ENCODE assay signal across 1 cellular context in the genomic region with DNA sequence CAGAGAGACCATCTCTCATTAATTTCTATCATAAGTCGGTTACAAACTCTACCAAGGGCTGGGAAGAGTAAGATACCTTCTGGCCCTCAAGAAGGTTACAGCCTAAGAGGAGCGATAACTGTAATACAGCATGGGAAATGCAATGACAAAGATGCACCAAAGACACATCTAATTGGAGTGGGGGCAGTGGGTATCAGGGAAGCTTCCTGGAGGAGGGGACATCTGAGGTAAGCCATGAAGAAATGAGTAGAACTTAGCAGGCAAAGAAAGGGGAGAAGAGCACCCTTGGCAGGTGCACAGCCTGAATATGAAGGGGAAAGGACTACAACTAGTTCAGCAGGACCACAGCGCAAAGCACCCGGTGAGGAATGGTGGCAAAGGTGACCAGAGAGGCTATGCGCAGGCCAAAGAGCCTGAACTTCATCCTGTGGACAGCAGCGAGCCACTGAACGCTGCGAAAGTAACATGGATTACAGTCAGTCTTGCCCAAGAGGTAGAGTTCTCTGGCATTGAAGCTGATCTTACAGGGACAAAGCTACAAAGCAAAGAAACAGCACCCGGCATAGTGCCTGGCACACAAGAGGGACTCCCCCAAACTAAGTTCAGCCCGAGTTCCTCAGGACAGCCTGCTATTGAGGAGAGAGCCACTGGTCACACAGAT.
TF ChIP-seq lines count a peak whose summit lies in the region.

No MANE protein-coding gene starts in this region.

TF ChIP-seq in HepG2, 621 proteins besides CTCF, POLR2A, EP300 and RAD21 (continued from another document):
- TF ChIP-seq ZNF782 (CRISPR knock-in tag; IDR thresholded peaks at IDR 0.05; ENCODE audit: borderline replicate concordance) (no peak), ZBTB38 (CRISPR knock-in tag; IDR thresholded peaks at IDR 0.05) (peak; percentile 63; the same call in 1 of the 2 replicates), ZNF768 (CRISPR knock-in tag; IDR thresholded peaks at IDR 0.05) (peak; percentile 67; the same call in 1 of the 2 replicates), MED1 (CRISPR knock-in tag; IDR thresholded peaks at IDR 0.05) (no peak), KAT7 (CRISPR knock-in tag; IDR thresholded peaks at IDR 0.05; ENCODE audit: borderline replicate concordance) (no peak), SRSF4 (IDR thresholded peaks at IDR 0.05; ENCODE audit: low read depth, low read length, poor library complexity, severe bottlenecking) (no peak), KDM2A (CRISPR knock-in tag; IDR thresholded peaks at IDR 0.05; ENCODE audit: borderline replicate concordance, low read depth) (no peak), PAWR (CRISPR knock-in tag; IDR thresholded peaks at IDR 0.05; ENCODE audit: borderline replicate concordance) (no peak), SOX5 (CRISPR knock-in tag; IDR thresholded peaks at IDR 0.05; ENCODE audit: borderline replicate concordance) (no peak), SP5 (CRISPR knock-in tag; IDR thresholded peaks at IDR 0.05; ENCODE audit: borderline replicate concordance, low read depth) (no peak), ZNF383 (CRISPR knock-in tag; IDR thresholded peaks at IDR 0.05; ENCODE audit: borderline replicate concordance) (no peak), CREB1 (IDR thresholded peaks at IDR 0.05) (no peak), CREB1 (CRISPR knock-in tag; IDR thresholded peaks at IDR 0.05) (no peak), MATR3 (CRISPR knock-in tag; IDR thresholded peaks at IDR 0.05) (no peak)
- TF ChIP-seq, protein P1, sequence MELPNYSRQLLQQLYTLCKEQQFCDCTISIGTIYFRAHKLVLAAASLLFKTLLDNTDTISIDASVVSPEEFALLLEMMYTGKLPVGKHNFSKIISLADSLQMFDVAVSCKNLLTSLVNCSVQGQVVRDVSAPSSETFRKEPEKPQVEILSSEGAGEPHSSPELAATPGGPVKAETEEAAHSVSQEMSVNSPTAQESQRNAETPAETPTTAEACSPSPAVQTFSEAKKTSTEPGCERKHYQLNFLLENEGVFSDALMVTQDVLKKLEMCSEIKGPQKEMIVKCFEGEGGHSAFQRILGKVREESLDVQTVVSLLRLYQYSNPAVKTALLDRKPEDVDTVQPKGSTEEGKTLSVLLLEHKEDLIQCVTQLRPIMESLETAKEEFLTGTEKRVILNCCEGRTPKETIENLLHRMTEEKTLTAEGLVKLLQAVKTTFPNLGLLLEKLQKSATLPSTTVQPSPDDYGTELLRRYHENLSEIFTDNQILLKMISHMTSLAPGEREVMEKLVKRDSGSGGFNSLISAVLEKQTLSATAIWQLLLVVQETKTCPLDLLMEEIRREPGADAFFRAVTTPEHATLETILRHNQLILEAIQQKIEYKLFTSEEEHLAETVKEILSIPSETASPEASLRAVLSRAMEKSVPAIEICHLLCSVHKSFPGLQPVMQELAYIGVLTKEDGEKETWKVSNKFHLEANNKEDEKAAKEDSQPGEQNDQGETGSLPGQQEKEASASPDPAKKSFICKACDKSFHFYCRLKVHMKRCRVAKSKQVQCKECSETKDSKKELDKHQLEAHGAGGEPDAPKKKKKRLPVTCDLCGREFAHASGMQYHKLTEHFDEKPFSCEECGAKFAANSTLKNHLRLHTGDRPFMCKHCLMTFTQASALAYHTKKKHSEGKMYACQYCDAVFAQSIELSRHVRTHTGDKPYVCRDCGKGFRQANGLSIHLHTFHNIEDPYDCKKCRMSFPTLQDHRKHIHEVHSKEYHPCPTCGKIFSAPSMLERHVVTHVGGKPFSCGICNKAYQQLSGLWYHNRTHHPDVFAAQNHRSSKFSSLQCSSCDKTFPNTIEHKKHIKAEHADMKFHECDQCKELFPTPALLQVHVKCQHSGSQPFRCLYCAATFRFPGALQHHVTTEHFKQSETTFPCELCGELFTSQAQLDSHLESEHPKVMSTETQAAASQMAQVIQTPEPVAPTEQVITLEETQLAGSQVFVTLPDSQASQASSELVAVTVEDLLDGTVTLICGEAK (IDR thresholded peaks at IDR 0.05) = no peak
- TF ChIP-seq, protein P1 (CRISPR knock-in tag; IDR thresholded peaks at IDR 0.05) = no peak
- TF ChIP-seq, protein P2, sequence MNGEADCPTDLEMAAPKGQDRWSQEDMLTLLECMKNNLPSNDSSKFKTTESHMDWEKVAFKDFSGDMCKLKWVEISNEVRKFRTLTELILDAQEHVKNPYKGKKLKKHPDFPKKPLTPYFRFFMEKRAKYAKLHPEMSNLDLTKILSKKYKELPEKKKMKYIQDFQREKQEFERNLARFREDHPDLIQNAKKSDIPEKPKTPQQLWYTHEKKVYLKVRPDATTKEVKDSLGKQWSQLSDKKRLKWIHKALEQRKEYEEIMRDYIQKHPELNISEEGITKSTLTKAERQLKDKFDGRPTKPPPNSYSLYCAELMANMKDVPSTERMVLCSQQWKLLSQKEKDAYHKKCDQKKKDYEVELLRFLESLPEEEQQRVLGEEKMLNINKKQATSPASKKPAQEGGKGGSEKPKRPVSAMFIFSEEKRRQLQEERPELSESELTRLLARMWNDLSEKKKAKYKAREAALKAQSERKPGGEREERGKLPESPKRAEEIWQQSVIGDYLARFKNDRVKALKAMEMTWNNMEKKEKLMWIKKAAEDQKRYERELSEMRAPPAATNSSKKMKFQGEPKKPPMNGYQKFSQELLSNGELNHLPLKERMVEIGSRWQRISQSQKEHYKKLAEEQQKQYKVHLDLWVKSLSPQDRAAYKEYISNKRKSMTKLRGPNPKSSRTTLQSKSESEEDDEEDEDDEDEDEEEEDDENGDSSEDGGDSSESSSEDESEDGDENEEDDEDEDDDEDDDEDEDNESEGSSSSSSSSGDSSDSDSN (CRISPR knock-in tag; IDR thresholded peaks at IDR 0.05) = 0 out of 2 replicates have a peak, but pooled peaks have one; percentile 23
